In genomic region chr22:40709752-40710413, GRCh38 we compare ENCODE assay signal across 1 cellular context.
TF ChIP-seq lines count a peak whose summit lies in the region.

No MANE protein-coding gene starts in this region.

TF ChIP-seq in K562, 482 proteins besides CTCF, POLR2A, EP300 and RAD21 (continued from another document and continues in another):
- TF ChIP-seq SFPQ (IDR thresholded peaks at IDR 0.05; ENCODE audit: low read depth, low read length) (no peak), ELK1 (CRISPR knock-in tag; IDR thresholded peaks at IDR 0.05) (no peak), TBL1XR1 (IDR thresholded peaks at IDR 0.05; ENCODE audit: low read length in 2 of 2) (no peak), TCF15 (CRISPR knock-in tag; IDR thresholded peaks at IDR 0.05) (no peak), MXI1 (IDR thresholded peaks at IDR 0.05; ENCODE audit: low read depth, low read length) (no peak), ZNF217 (CRISPR knock-in tag; IDR thresholded peaks at IDR 0.05) (no peak), CBX1 (IDR thresholded peaks at IDR 0.05; ENCODE audit: low read depth) (no peak), HBP1 (CRISPR knock-in tag; IDR thresholded peaks at IDR 0.05) (no peak), ZNF282 (CRISPR knock-in tag; IDR thresholded peaks at IDR 0.05) (no peak), USF1 (CRISPR knock-in tag; IDR thresholded peaks at IDR 0.05) (no peak), ZNF609 (CRISPR knock-in tag; IDR thresholded peaks at IDR 0.05; ENCODE audit: borderline replicate concordance) (no peak), SAP30 (IDR thresholded peaks at IDR 0.05; ENCODE audit: borderline replicate concordance, insufficient read depth, low read depth, low read length, poor library complexity, severe bottlenecking) (no peak), MAFK (IDR thresholded peaks at IDR 0.05; ENCODE audit: low read length) (no peak), NFIX (CRISPR knock-in tag; IDR thresholded peaks at IDR 0.05; ENCODE audit: low read depth) (no peak), HDGF (IDR thresholded peaks at IDR 0.05) (no peak), PRPF4 (IDR thresholded peaks at IDR 0.05; ENCODE audit: insufficient read depth, low read depth, low read length, poor library complexity, severe bottlenecking) (no peak), ZNF175 (CRISPR knock-in tag; IDR thresholded peaks at IDR 0.05; ENCODE audit: low read depth) (no peak), SAFB2 (IDR thresholded peaks at IDR 0.05; ENCODE audit: borderline replicate concordance, low read depth, low read length, severe bottlenecking) (no peak), CEBPG (CRISPR knock-in tag; IDR thresholded peaks at IDR 0.05) (no peak), CEBPG (tag; conservative IDR thresholded peaks at IDR 0.05 in 1 of 2, IDR thresholded peaks at IDR 0.05 in 1 of 2) (peak in 1 of 2 experiments; percentile 31; a peak in 1 of 4 replicates), CC2D1A (IDR thresholded peaks at IDR 0.05) (no peak), HNRNPLL (IDR thresholded peaks at IDR 0.05; ENCODE audit: low read depth, low read length, poor library complexity, severe bottlenecking) (no peak), ZNF24 (IDR thresholded peaks at IDR 0.05) (no peak), DACH1 (IDR thresholded peaks at IDR 0.05; ENCODE audit: partially characterized antibody) (no peak), ARID1B (IDR thresholded peaks at IDR 0.05) (peak; percentile 57), SNRNP70 (optimal IDR thresholded peaks at IDR 0.05; ENCODE audit: low read depth, low read length) (no peak), HCFC1 (IDR thresholded peaks at IDR 0.05; ENCODE audit: low read depth, low read length) (no peak), HDAC8 (tag; IDR thresholded peaks at IDR 0.05) (no peak), ZNF165 (CRISPR knock-in tag; IDR thresholded peaks at IDR 0.05; ENCODE audit: borderline replicate concordance) (no peak), NEUROD1 (IDR thresholded peaks at IDR 0.05; ENCODE audit: borderline replicate concordance, low read depth, low read length, partially characterized antibody) (no peak), NCOR1 (IDR thresholded peaks at IDR 0.05) (no peak), KDM2B (CRISPR knock-in tag; IDR thresholded peaks at IDR 0.05) (no peak), CSDE1 (IDR thresholded peaks at IDR 0.05) (no peak), RB1 (IDR thresholded peaks at IDR 0.05; ENCODE audit: low read depth) (no peak), SMC3 (conservative IDR thresholded peaks at IDR 0.05; ENCODE audit: insufficient read depth, low read depth, low read length) (no peak), ZNF766 (CRISPR knock-in tag; conservative IDR thresholded peaks at IDR 0.05) (no peak), ZBTB2 (IDR thresholded peaks at IDR 0.05) (no peak), POU5F1 (IDR thresholded peaks at IDR 0.05; ENCODE audit: borderline replicate concordance, low read depth, low read length, partially characterized antibody) (no peak), THRB (CRISPR knock-in tag; conservative IDR thresholded peaks at IDR 0.05) (no peak), ZNF277 (CRISPR knock-in tag; IDR thresholded peaks at IDR 0.05; ENCODE audit: borderline replicate concordance) (no peak), CBFA2T3 (IDR thresholded peaks at IDR 0.05) (peak; percentile 54), STAT5A (IDR thresholded peaks at IDR 0.05; ENCODE audit: borderline replicate concordance, low read length) (no peak), CTBP1 (IDR thresholded peaks at IDR 0.05; ENCODE audit: borderline replicate concordance) (peak; percentile 31; the same call in 1 of the 2 replicates), RBM15 (IDR thresholded peaks at IDR 0.05; ENCODE audit: insufficient read depth, low read length) (no peak), MEIS2 (IDR thresholded peaks at IDR 0.05; ENCODE audit: partially characterized antibody) (no peak), NFYB (IDR thresholded peaks at IDR 0.05; ENCODE audit: extremely low read depth, insufficient read length) (no peak), STAT6 (CRISPR knock-in tag; IDR thresholded peaks at IDR 0.05) (no peak), ZNF668 (CRISPR knock-in tag; IDR thresholded peaks at IDR 0.05) (no peak), ZNF436 (CRISPR knock-in tag; IDR thresholded peaks at IDR 0.05) (no peak), DLX4 (CRISPR knock-in tag; IDR thresholded peaks at IDR 0.05) (no peak), JUNB (CRISPR knock-in tag; conservative IDR thresholded peaks at IDR 0.05) (no peak), RBM22 (IDR thresholded peaks at IDR 0.05; ENCODE audit: low read depth, low read length, poor library complexity, severe bottlenecking) (no peak), MCM3 (IDR thresholded peaks at IDR 0.05) (no peak)
